1 cellular context compared by ENCODE assay signal in the genomic region with DNA sequence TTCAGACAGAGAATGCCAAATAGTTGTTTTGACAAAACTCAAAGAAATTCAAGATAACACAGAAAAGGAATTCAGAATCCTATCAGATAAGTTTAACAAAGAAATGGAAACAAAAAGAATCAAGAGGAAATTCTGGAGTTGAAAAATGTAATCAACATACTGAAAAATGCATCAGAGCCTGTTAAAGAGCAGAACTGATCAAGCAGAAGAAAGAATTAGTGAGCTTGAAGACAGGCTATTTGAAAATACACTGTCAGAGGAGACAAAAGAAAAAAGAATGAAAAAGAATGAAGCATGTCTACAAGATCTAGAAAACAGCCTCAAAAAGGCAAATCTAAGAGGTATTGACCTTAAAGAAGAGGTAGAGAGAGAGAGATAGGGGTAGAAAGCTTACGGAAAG.
TF ChIP-seq lines count a peak whose summit lies in the region.

No MANE protein-coding gene starts in this region.

TF ChIP-seq in K562, 482 proteins besides CTCF, POLR2A, EP300 and RAD21:
- TF ChIP-seq, protein P1, sequence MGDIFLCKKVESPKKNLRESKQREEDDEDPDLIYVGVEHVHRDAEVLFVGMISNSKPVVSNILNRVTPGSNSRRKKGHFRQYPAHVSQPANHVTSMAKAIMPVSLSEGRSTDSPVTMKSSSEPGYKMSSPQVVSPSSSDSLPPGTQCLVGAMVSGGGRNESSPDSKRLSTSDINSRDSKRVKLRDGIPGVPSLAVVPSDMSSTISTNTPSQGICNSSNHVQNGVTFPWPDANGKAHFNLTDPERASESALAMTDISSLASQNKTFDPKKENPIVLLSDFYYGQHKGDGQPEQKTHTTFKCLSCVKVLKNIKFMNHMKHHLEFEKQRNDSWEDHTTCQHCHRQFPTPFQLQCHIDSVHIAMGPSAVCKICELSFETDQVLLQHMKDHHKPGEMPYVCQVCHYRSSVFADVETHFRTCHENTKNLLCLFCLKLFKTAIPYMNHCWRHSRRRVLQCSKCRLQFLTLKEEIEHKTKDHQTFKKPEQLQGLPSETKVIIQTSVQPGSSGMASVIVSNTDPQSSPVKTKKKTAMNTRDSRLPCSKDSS (IDR thresholded peaks at IDR 0.05; ENCODE audit: low read depth, partially characterized antibody) = peak; percentile 71
- peak; percentile 70; the same call in 1 of the 2 replicates for TF ChIP-seq TRIM28 (IDR thresholded peaks at IDR 0.05)
